ENCODE assay signal across 2 cellular contexts in the genomic region with DNA sequence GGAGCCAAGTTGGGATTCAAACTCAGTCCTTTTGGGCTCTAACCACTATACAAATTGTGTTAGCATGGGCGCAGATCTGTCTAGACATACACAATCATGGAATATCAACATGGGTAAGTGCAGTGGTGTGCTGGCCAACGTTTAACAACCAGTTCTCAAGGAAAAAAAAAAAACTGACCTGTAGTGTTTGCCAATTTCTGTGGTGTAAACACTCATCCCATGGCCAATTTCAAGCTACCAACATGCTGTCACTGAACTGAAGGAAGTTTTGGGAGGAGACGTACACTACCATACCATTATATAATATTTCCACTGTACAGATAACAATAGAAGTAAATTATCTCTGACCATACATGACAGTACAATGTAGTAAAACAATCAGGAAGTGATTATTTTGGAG.
TF ChIP-seq lines count a peak whose summit lies in the region.

No MANE protein-coding gene starts in this region.

TF ChIP-seq in IMR-90, 13 proteins besides CTCF, POLR2A, EP300 and RAD21:
- no peak for TF ChIP-seq NFE2L2 (IDR thresholded peaks at IDR 0.05; ENCODE audit: low read depth, low read length)
- no peak for TF ChIP-seq MAZ (IDR thresholded peaks at IDR 0.05; ENCODE audit: borderline replicate concordance, low read depth, low read length)
- TF ChIP-seq SMC3 (IDR thresholded peaks at IDR 0.05; ENCODE audit: low read depth, low read length) = no peak
- TF ChIP-seq, protein P1, sequence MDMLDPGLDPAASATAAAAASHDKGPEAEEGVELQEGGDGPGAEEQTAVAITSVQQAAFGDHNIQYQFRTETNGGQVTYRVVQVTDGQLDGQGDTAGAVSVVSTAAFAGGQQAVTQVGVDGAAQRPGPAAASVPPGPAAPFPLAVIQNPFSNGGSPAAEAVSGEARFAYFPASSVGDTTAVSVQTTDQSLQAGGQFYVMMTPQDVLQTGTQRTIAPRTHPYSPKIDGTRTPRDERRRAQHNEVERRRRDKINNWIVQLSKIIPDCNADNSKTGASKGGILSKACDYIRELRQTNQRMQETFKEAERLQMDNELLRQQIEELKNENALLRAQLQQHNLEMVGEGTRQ (IDR thresholded peaks at IDR 0.05; ENCODE audit: low read depth, low read length) = no peak
- no peak for TF ChIP-seq CEBPB (IDR thresholded peaks at IDR 0.05; ENCODE audit: low read depth, low read length)
- no peak for TF ChIP-seq FOS (IDR thresholded peaks at IDR 0.05; ENCODE audit: low read depth, low read length)
- TF ChIP-seq BHLHE40 (IDR thresholded peaks at IDR 0.05; ENCODE audit: low read depth, low read length) = no peak
- no peak for TF ChIP-seq MXI1 (IDR thresholded peaks at IDR 0.05; ENCODE audit: borderline replicate concordance, low read depth, low read length)
- no peak for TF ChIP-seq CHD1 (IDR thresholded peaks at IDR 0.05; ENCODE audit: low read depth, low read length)
- no peak for TF ChIP-seq RFX5 (IDR thresholded peaks at IDR 0.05; ENCODE audit: low read depth, low read length)
- TF ChIP-seq, protein P2, sequence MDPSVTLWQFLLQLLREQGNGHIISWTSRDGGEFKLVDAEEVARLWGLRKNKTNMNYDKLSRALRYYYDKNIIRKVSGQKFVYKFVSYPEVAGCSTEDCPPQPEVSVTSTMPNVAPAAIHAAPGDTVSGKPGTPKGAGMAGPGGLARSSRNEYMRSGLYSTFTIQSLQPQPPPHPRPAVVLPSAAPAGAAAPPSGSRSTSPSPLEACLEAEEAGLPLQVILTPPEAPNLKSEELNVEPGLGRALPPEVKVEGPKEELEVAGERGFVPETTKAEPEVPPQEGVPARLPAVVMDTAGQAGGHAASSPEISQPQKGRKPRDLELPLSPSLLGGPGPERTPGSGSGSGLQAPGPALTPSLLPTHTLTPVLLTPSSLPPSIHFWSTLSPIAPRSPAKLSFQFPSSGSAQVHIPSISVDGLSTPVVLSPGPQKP (IDR thresholded peaks at IDR 0.05; ENCODE audit: borderline replicate concordance, low read depth, low read length) = no peak
- TF ChIP-seq MAFK (IDR thresholded peaks at IDR 0.05; ENCODE audit: low read depth, low read length) = no peak
- no peak for TF ChIP-seq RCOR1 (IDR thresholded peaks at IDR 0.05; ENCODE audit: insufficient replicate concordance, low read length)
TF ChIP-seq in IMR-90: peak in this region for 0.

TF ChIP-seq in HepG2, 621 proteins besides CTCF, POLR2A, EP300 and RAD21:
- TF ChIP-seq NFIB (CRISPR knock-in tag; IDR thresholded peaks at IDR 0.05; ENCODE audit: borderline replicate concordance) (no peak), GLI4 (CRISPR knock-in tag; IDR thresholded peaks at IDR 0.05; ENCODE audit: borderline replicate concordance) (no peak), ZNF326 (CRISPR knock-in tag; IDR thresholded peaks at IDR 0.05; ENCODE audit: borderline replicate concordance) (no peak), ZNF724P (CRISPR knock-in tag; IDR thresholded peaks at IDR 0.05; ENCODE audit: borderline replicate concordance) (no peak), SIN3B (IDR thresholded peaks at IDR 0.05; ENCODE audit: low read length) (no peak)
- TF ChIP-seq, protein P3, sequence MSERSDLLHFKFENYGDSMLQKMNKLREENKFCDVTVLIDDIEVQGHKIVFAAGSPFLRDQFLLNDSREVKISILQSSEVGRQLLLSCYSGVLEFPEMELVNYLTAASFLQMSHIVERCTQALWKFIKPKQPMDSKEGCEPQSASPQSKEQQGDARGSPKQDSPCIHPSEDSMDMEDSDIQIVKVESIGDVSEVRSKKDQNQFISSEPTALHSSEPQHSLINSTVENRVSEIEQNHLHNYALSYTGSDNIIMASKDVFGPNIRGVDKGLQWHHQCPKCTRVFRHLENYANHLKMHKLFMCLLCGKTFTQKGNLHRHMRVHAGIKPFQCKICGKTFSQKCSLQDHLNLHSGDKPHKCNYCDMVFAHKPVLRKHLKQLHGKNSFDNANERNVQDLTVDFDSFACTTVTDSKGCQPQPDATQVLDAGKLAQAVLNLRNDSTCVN (CRISPR knock-in tag; IDR thresholded peaks at IDR 0.05; ENCODE audit: borderline replicate concordance) = no peak
